ENCODE assay signal across 22 cellular contexts in genomic region chr2:224147174-224147573, GRCh38.
DNase-seq lines count a peak whose midpoint lies in the region; ATAC-seq, FAIRE-seq and TF ChIP-seq lines count a peak whose summit lies in the region.
"Had no signal": no experiment of that assay in that cellular context is flagged by ENCODE, and none has a peak within 500 bp of the region (broad histone marks: within the 10 kb centered on the region; RNA-seq: fewer than 3 reads in every experiment).

No MANE protein-coding gene starts in this region.

- H3K79me2 ChIP-seq in HepG2 (ENCODE audit: insufficient read depth, low read length) (no peaks in the 10 kb centered on the region), keratinocyte (ENCODE audit: control insufficient read depth, insufficient read depth, low read length) (no peaks in the 10 kb centered on the region), SK-N-SH (ENCODE audit: insufficient read depth) (no peaks in the 10 kb centered on the region)

- TF ChIP-seq CTCF in HepG2 (CRISPR knock-in tag; IDR thresholded peaks at IDR 0.05) = no peak
- TF ChIP-seq CTCF in right lobe of liver (IDR thresholded peaks at IDR 0.05) = no peak
- TF ChIP-seq CTCF in brain microvascular endothelial cell (IDR thresholded peaks at IDR 0.05; ENCODE audit: low read depth, low read length, missing control alignments) = no peak
- TF ChIP-seq CTCF in keratinocyte (optimal IDR thresholded peaks at IDR 0.05 in 1 of 3, IDR thresholded peaks at IDR 0.05 in 1 of 3, conservative IDR thresholded peaks at IDR 0.05 in 1 of 3; ENCODE audit: extremely low read depth in 1 of 3, insufficient read depth in 2 of 3, low read length in 3 of 3) = no peak
- no peak for TF ChIP-seq CTCF in SK-N-SH (IDR thresholded peaks at IDR 0.05)
- TF ChIP-seq CTCF in kidney (IDR thresholded peaks at IDR 0.05; ENCODE audit: borderline replicate concordance, extremely low read depth, insufficient read depth) = no peak

- H3K9me2 ChIP-seq in SK-N-SH = no peaks in the 10 kb centered on the region

- peaks cover 98% of the 10 kb centered on the region for H3K4me1 ChIP-seq in HepG2 (ENCODE audit: insufficient read depth, low read length)
- H3K4me1 ChIP-seq in right lobe of liver = no peaks in the 10 kb centered on the region
- peaks cover 51% of the 10 kb centered on the region for H3K4me1 ChIP-seq in keratinocyte (ENCODE audit: control insufficient read depth, extremely low read depth, insufficient read depth, low read length)
- H3K4me1 ChIP-seq in SK-N-SH (ENCODE audit: control insufficient read depth in 1 of 2, insufficient read depth in 2 of 2, low read depth in 1 of 2, low read length in 1 of 2) = peaks cover 0 to 30% of the 10 kb centered on the region in 2 experiments; a peak in 3 of 4 replicates
- H3K4me1 ChIP-seq in kidney (ENCODE audit: control insufficient read depth in 1 of 2, insufficient read depth in 1 of 2, low read depth in 1 of 2, low read length in 2 of 2) = peaks cover 0 to 6% of the 10 kb centered on the region in 2 donors
- H3K4me1 ChIP-seq: spleen, suprapubic skin had no signal

- intact Hi-C loops in HepG2 (cut with micrococcal nuclease; ENCODE audit: unreplicated experiment) = loop anchor here (2.0 kb wide), 2 partner anchors 126 to 152 kb away; no protein-coding TSS in a partner anchor
- intact Hi-C loops in right lobe of liver (cut with DNase I) = no loop called here
- intact Hi-C loops in kidney (cut with DNase I) = no loop called here

- H3K27me3 ChIP-seq in HepG2 (ENCODE audit: control insufficient read depth in 1 of 2, insufficient read depth in 2 of 2, low read length in 2 of 2) (no peaks in the 10 kb centered on the region), right lobe of liver (no peaks in the 10 kb centered on the region), brain microvascular endothelial cell (replicated peaks) (no peaks in the 10 kb centered on the region), keratinocyte (ENCODE audit: control insufficient read depth, extremely low read depth, insufficient read depth, low read length) (no peaks in the 10 kb centered on the region), SK-N-SH (ENCODE audit: insufficient read depth) (no peaks in the 10 kb centered on the region)
- H3K27me3 ChIP-seq: BLaER1, suprapubic skin had no signal

- no peak for DNase-seq in HepG2 (ENCODE audit: low spot score)
- DNase-seq in right lobe of liver = no peak
- DNase-seq in brain microvascular endothelial cell = peak; percentile 65
- peak; percentile 28 for DNase-seq in keratinocyte (ENCODE audit: low read depth, low spot score)
- DNase-seq in SK-N-SH = no peak
- DNase-seq in SW 1271 (lab: John Stamatoyannopoulos, UW) = no peak
- DNase-seq in kidney = no peak
- DNase-seq in nucleus accumbens (lab: John Stamatoyannopoulos, UW) = no peak
- DNase-seq: 8988T; activated CD4-positive, alpha-beta T cell treated with anti-CD3 and anti-CD28 coated beads, Interleukin-2, amount 50 U/mL, for 48 hours; activated T-cell treated with anti-CD3 and anti-CD28 coated beads, Interleukin-2, amount 50 U/mL, for 1 hour; GF-D8; NCI-H2029 treated with DMSO at 0.1 percent for 48 hours; NCI-H446 treated with DMSO at 0.1 percent for 48 hours; nephron progenitor cell; spleen; T-helper 1 cell; WERI-Rb-1 had no signal

- ATAC-seq in HepG2 (no peak), right lobe of liver (no peak)
- ATAC-seq: Right ventricle myocardium inferior had no signal

- WGBS in HepG2 (ENCODE audit: low lambda C conversion rate) = 92% methylated on average over 4 of the region's 4 CpGs
- WGBS in right lobe of liver (ENCODE audit: insufficient coverage, low coverage, low lambda C conversion rate, missing lambda C conversion rate) = 83% methylated on average over 4 of the region's 4 CpGs
- WGBS in SK-N-SH (ENCODE audit: low lambda C conversion rate) = 86% methylated on average over 4 of the region's 4 CpGs

- H3K27ac ChIP-seq in HepG2 (ENCODE audit: extremely low read length, insufficient read depth, low read length) (peak overlapping the region; percentile 93), right lobe of liver (no peak overlapping the region), brain microvascular endothelial cell (no peak overlapping the region), keratinocyte (ENCODE audit: control insufficient read depth, insufficient read depth, low read length) (peak overlapping the region; percentile 52), SK-N-SH (ENCODE audit: low read depth in 2 of 2, low read length in 1 of 2) (no peak overlapping the region), kidney (ENCODE audit: low read depth in 2 of 2, low read length in 2 of 2) (no peak overlapping the region)
- H3K27ac ChIP-seq: BLaER1, spleen, suprapubic skin, WERI-Rb-1 had no signal

- FAIRE-seq in HepG2 (lab: Jason Lieb, UNC) = no peak
- FAIRE-seq in keratinocyte (lab: Jason Lieb, UNC) = peak; percentile 65
- FAIRE-seq in kidney (lab: Jason Lieb, UNC) = no peak

- no peak for TF ChIP-seq EP300 in HepG2 (IDR thresholded peaks at IDR 0.05; ENCODE audit: low read depth in 2 of 2, low read length in 2 of 2)
- no peak for TF ChIP-seq EP300 in HepG2 (CRISPR knock-in tag; IDR thresholded peaks at IDR 0.05; ENCODE audit: borderline replicate concordance)
- no peak for TF ChIP-seq EP300 in SK-N-SH (IDR thresholded peaks at IDR 0.05; ENCODE audit: borderline replicate concordance in 1 of 2, low read depth in 1 of 2, low read length in 1 of 2)

- H4K20me1 ChIP-seq in HepG2 (ENCODE audit: insufficient read depth, low read length) (no peaks in the 10 kb centered on the region), keratinocyte (ENCODE audit: control insufficient read depth, extremely low read depth, insufficient read depth, low read length) (no peaks in the 10 kb centered on the region), SK-N-SH (ENCODE audit: insufficient read depth) (no peaks in the 10 kb centered on the region)
- H4K20me1 ChIP-seq: BLaER1 had no signal

- CTCF ChIA-PET in HepG2 (lab: Yijun Ruan, JAX; ENCODE audit: low intra/inter-chr PET ratio, low total read pairs) = no interaction called here
- CTCF ChIA-PET in SK-N-SH (lab: Yijun Ruan, JAX) = no interaction called here

- peaks cover 11% of the 10 kb centered on the region for H3F3A ChIP-seq in SK-N-SH (replicated peaks; ENCODE audit: insufficient read depth)

- H3K9ac ChIP-seq in HepG2 (ENCODE audit: insufficient read depth, low read depth, low read length) = peak overlapping the region; percentile 76
- no peak overlapping the region for H3K9ac ChIP-seq in keratinocyte (ENCODE audit: control insufficient read depth, extremely low read depth, insufficient read depth, low read length)
- H3K9ac ChIP-seq in SK-N-SH = no peak overlapping the region
- H3K9ac ChIP-seq in kidney (ENCODE audit: low read length in 2 of 2) = no peak overlapping the region
- H3K9ac ChIP-seq: BLaER1 had no signal

- H3K9me1 ChIP-seq in keratinocyte (ENCODE audit: control insufficient read depth, extremely low read depth, insufficient read depth, low read length) = no peaks in the 10 kb centered on the region

- TF ChIP-seq RAD21 in HepG2 (CRISPR knock-in tag; IDR thresholded peaks at IDR 0.05) (no peak), SK-N-SH (IDR thresholded peaks at IDR 0.05; ENCODE audit: low read length) (no peak)

- POLR2A ChIA-PET in HepG2 (lab: Yijun Ruan, JAX) (interaction anchor here (0.6 to 2.3 kb wide), 11 partner anchors 9 to 338 kb away, joined by 3 to 22 read pairs (median 3); no protein-coding TSS in a partner anchor), SK-N-SH (lab: Yijun Ruan, JAX) (no interaction called here)

- in situ Hi-C loops in HepG2 (cut with HindIII; ENCODE audit: extremely low pct_ligation_motif_present, low pct_unique_long_range_greater_than_20kb) = no loop called here
- in situ Hi-C loops in brain microvascular endothelial cell (cut with HindIII; ENCODE audit: low pct_ligation_motif_present, low sequenced_read_pairs) = no loop called here

- TF ChIP-seq POLR2A in HepG2 (IDR thresholded peaks at IDR 0.05; ENCODE audit: insufficient read depth in 1 of 2, low read depth in 2 of 2, low read length in 2 of 2) (no peak), right lobe of liver (IDR thresholded peaks at IDR 0.05) (no peak)

- dilution Hi-C loops in keratinocyte (cut with MboI; ENCODE audit: extremely low pct_ligation_motif_present, low sequenced_read_pairs) = no loop called here

- no peaks in the 10 kb centered on the region for H3K36me3 ChIP-seq in HepG2 (replicated peaks in 1 of 2; ENCODE audit: control insufficient read depth in 1 of 2, insufficient read depth in 2 of 2, low read length in 2 of 2)
- H3K36me3 ChIP-seq in right lobe of liver = no peaks in the 10 kb centered on the region
- H3K36me3 ChIP-seq in brain microvascular endothelial cell (replicated peaks) = no peaks in the 10 kb centered on the region
- H3K36me3 ChIP-seq in keratinocyte (ENCODE audit: control insufficient read depth in 2 of 2, extremely low read depth in 1 of 2, insufficient read depth in 2 of 2, low read length in 2 of 2) = no peaks in the 10 kb centered on the region
- no peaks in the 10 kb centered on the region for H3K36me3 ChIP-seq in SK-N-SH (replicated peaks in 1 of 2; ENCODE audit: control insufficient read depth in 1 of 2, insufficient read depth in 2 of 2, low read length in 1 of 2)
- no peaks in the 10 kb centered on the region for H3K36me3 ChIP-seq in kidney (ENCODE audit: control insufficient read depth in 1 of 2, insufficient read depth in 2 of 2, low read length in 2 of 2)
- H3K36me3 ChIP-seq: BLaER1, spleen, suprapubic skin, WERI-Rb-1 had no signal

- peak overlapping the region in 1 of 3 experiments; percentile 34; a peak in 1 of 6 replicates for H3K4me3 ChIP-seq in HepG2 (replicated peaks in 1 of 3; ENCODE audit: insufficient read depth in 1 of 3, low read depth in 2 of 3, low read length in 3 of 3)
- H3K4me3 ChIP-seq in right lobe of liver = no peak overlapping the region
- no peak overlapping the region for H3K4me3 ChIP-seq in brain microvascular endothelial cell (ENCODE audit: low read depth, low read length)
- no peak overlapping the region for H3K4me3 ChIP-seq in keratinocyte (ENCODE audit: control insufficient read depth in 2 of 3, extremely low read depth in 1 of 3, insufficient read depth in 2 of 3, low read depth in 1 of 3, low read length in 3 of 3)
- no peak overlapping the region for H3K4me3 ChIP-seq in SK-N-SH (ENCODE audit: low read depth in 2 of 2, low read length in 1 of 2)
- H3K4me3 ChIP-seq in kidney (ENCODE audit: low read length in 2 of 2) = no peak overlapping the region
- H3K4me3 ChIP-seq: BLaER1, lung, spleen, suprapubic skin had no signal

- BruUV-seq in HepG2 (replicated peaks; lab: Mats Ljungman, UMichigan) = no TSS peak

- H3K4me2 ChIP-seq in HepG2 (ENCODE audit: low read depth, low read length) (peak overlapping the region; percentile 75), keratinocyte (ENCODE audit: control insufficient read depth, extremely low read depth, insufficient read depth, low read depth, low read length) (no peak overlapping the region), SK-N-SH (no peak overlapping the region)
- H3K4me2 ChIP-seq: BLaER1 had no signal

- H2AFZ ChIP-seq in HepG2 (ENCODE audit: low read length) = no peak overlapping the region
- no peak overlapping the region for H2AFZ ChIP-seq in keratinocyte (ENCODE audit: control insufficient read depth, low read length)
- H2AFZ ChIP-seq in SK-N-SH (ENCODE audit: low read depth) = no peak overlapping the region

- H3K9me3 ChIP-seq in HepG2 (ENCODE audit: low read length) (no peaks in the 10 kb centered on the region), right lobe of liver (no peaks in the 10 kb centered on the region), keratinocyte (ENCODE audit: control insufficient read depth, low read depth, low read length) (no peaks in the 10 kb centered on the region), SK-N-SH (no peaks in the 10 kb centered on the region), kidney (ENCODE audit: control insufficient read depth in 1 of 2, low read length in 2 of 2) (no peaks in the 10 kb centered on the region)
- H3K9me3 ChIP-seq: BLaER1, spleen, suprapubic skin had no signal

Comparison
In these comparisons a context has a peak if more than half of its experiments do, and no peak if none do; other contexts are left out.
1. H3K27ac ChIP-seq: peak in HepG2 (single experiment) and keratinocyte (single experiment); none in right lobe of liver (0 of 3), brain microvascular endothelial cell (single experiment), SK-N-SH (0 of 2) and kidney (0 of 2).
2. DNase-seq: peak in brain microvascular endothelial cell (single experiment) and keratinocyte (single experiment); none in HepG2 (single experiment), right lobe of liver (0 of 3), SK-N-SH (single experiment), SW 1271 (0 of 2), kidney (single experiment) and nucleus accumbens (0 of 56).
3. Of the 25 proteins assayed by ChIP-seq in both HepG2 and SK-N-SH: peak only in HepG2: FOSL2; only in SK-N-SH: none; in both: none; in neither: 24.